Comparison of ENCODE assay signal across 1 cellular context in the genomic region with DNA sequence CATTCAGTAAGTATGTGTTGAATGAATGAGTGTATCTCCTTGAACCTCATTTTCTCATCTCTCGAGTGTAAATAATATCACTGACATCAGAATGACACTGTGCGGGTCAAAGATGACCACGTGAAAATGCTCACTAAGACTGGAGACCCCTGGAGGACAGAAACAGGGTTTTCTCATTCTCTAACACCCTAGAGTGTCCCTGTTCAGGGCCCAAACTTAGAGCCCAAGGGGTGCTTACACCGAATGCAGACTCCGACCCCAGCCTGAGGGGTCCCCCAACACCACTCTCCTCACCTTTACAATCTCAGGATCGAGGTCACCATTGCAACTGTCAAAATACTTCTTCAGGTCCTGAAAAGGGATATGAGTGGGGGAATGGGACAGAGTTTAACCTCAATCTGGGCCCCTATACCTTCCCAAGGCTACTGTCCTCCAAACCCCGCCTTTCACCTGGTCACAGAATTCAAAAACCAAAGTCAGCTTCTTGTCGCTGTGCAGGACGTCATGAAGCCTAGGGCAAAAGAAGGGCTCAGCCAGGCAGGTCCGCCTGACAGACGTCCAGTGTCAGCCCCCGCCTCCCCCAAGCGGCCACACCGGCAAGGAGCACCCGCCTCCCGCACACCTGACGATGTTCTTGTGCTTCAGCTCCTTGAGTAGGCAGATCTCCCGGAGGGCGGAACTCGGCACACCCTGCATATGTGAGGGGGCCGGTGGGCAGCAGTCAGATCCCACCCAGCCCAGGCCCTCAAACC.
TF ChIP-seq lines count a peak whose summit lies in the region.

No MANE protein-coding gene starts in this region.

TF ChIP-seq in A549, 52 proteins besides CTCF, POLR2A, EP300 and RAD21 (continued from another document):
- TF ChIP-seq, protein P1, sequence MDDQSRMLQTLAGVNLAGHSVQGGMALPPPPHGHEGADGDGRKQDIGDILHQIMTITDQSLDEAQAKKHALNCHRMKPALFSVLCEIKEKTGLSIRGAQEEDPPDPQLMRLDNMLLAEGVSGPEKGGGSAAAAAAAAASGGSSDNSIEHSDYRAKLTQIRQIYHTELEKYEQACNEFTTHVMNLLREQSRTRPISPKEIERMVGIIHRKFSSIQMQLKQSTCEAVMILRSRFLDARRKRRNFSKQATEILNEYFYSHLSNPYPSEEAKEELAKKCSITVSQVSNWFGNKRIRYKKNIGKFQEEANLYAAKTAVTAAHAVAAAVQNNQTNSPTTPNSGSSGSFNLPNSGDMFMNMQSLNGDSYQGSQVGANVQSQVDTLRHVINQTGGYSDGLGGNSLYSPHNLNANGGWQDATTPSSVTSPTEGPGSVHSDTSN (IDR thresholded peaks at IDR 0.05) = no peak
- TF ChIP-seq BHLHE40 (IDR thresholded peaks at IDR 0.05; ENCODE audit: low read depth, low read length) = no peak
- TF ChIP-seq JUN (IDR thresholded peaks at IDR 0.05) = no peak
- TF ChIP-seq, protein P2, sequence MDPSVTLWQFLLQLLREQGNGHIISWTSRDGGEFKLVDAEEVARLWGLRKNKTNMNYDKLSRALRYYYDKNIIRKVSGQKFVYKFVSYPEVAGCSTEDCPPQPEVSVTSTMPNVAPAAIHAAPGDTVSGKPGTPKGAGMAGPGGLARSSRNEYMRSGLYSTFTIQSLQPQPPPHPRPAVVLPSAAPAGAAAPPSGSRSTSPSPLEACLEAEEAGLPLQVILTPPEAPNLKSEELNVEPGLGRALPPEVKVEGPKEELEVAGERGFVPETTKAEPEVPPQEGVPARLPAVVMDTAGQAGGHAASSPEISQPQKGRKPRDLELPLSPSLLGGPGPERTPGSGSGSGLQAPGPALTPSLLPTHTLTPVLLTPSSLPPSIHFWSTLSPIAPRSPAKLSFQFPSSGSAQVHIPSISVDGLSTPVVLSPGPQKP (IDR thresholded peaks at IDR 0.05; ENCODE audit: low read depth, low read length) = no peak
- TF ChIP-seq, protein P3, sequence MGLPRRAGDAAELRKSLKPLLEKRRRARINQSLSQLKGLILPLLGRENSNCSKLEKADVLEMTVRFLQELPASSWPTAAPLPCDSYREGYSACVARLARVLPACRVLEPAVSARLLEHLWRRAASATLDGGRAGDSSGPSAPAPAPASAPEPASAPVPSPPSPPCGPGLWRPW (IDR thresholded peaks at IDR 0.05) = no peak
- no peak for TF ChIP-seq EHMT2 (IDR thresholded peaks at IDR 0.05; ENCODE audit: low read depth)
